In the genomic region with DNA sequence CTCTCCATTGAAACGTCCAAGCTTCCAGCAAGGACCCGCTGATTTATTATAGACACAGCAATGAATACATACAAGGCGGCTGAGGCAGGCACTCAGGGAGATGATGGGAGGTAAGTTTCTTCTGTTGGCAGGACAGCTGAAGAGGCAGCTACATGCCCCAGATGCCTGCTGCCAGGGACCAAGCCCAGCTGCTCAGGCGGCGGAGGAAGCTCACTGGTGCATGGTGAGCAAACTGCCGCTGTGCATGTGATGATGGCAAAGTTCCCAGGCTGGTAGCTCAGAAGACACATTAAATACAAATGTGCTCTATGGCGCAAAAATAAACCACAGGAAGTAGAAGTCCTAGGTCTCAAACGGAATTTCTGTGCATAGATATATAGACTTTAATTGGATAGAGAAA, we compare ENCODE assay signal across 10 cellular contexts. TPM values are rescaled to one million over a fixed set of nuclear protein-coding genes. Genes with fewer than 3 reads are reported as not detected.
A peak's percentile ranks its signal among the peaks of the same experiment; 100 is the strongest.
DNase-seq lines count a peak whose midpoint lies in the region; ATAC-seq and TF ChIP-seq lines count a peak whose summit lies in the region.
"Had no signal": no experiment of that assay in that cellular context is flagged by ENCODE, and none has a peak within 500 bp of the region (broad histone marks: within the 10 kb centered on the region; RNA-seq: fewer than 3 reads in every experiment).

No MANE protein-coding gene starts in this region.

- H3K27ac ChIP-seq in CD8-positive, alpha-beta T cell (ENCODE audit: low read depth, low read length), result no peak overlapping the region

- peak; percentile 31 for ATAC-seq in CD8-positive, alpha-beta T cell
- ATAC-seq in HG02973 (IDR thresholded peaks at IDR 0.05; ENCODE audit: unreplicated experiment), result no peak

- H3K27me3 ChIP-seq in CD8-positive, alpha-beta T cell (ENCODE audit: insufficient read depth, low read length), result no peaks in the 10 kb centered on the region

- H3K4me3 Mint-ChIP-seq in CD8-positive, alpha-beta T cell, result peak overlapping the region; percentile 50
- no peak overlapping the region for H3K4me3 Mint-ChIP-seq in activated CD4-positive, alpha-beta T cell treated with anti-CD3 and anti-CD28 coated beads, Interleukin-2, amount 10 ng/mL, durations not matched to agents 24 days and 14 days
- H3K4me3 Mint-ChIP-seq: activated CD4-positive, alpha-beta memory T cell treated with anti-CD3 and anti-CD28 coated beads for 36 hours; neural crest cell had no signal

- peaks cover 15% of the 10 kb centered on the region for H3K4me1 ChIP-seq in CD8-positive, alpha-beta T cell (ENCODE audit: insufficient read depth, low read length)

- H3K9me3 ChIP-seq in CD8-positive, alpha-beta T cell (ENCODE audit: low read length), result no peaks in the 10 kb centered on the region

- intact Hi-C loops in CD8-positive, alpha-beta T cell (cut with DNase I, micrococcal nuclease), result no loop called here
- intact Hi-C loops in activated CD4-positive, alpha-beta T cell treated with anti-CD3 and anti-CD28 coated beads, Interleukin-2, amount 10 ng/mL, durations not matched to agents 24 days and 14 days (cut with micrococcal nuclease), result no loop called here

- no peaks in the 10 kb centered on the region for H3K36me3 ChIP-seq in CD8-positive, alpha-beta T cell (ENCODE audit: insufficient read depth, low read length)

- CTCF ChIA-PET in CD8-positive, alpha-beta T cell (lab: Charles Lee), result interaction anchor here (0.9 kb wide), 1 partner anchor 290 kb away, joined by 3 read pairs; no protein-coding TSS in a partner anchor

- H3K27me3 Mint-ChIP-seq in CD8-positive, alpha-beta T cell (ENCODE audit: low read depth), result peaks cover 6% of the 10 kb centered on the region
- peaks cover 24% of the 10 kb centered on the region for H3K27me3 Mint-ChIP-seq in activated CD4-positive, alpha-beta T cell treated with anti-CD3 and anti-CD28 coated beads, Interleukin-2, amount 10 ng/mL, durations not matched to agents 24 days and 14 days

- H3K4me3 ChIP-seq in CD8-positive, alpha-beta T cell (ENCODE audit: low read depth, low read length), result no peak overlapping the region

- no peak for TF ChIP-seq CTCF in CD8-positive, alpha-beta T cell (IDR thresholded peaks at IDR 0.05)

- peaks cover 21% of the 10 kb centered on the region for H3K4me1 Mint-ChIP-seq in CD8-positive, alpha-beta T cell (ENCODE audit: low read depth)
- H3K4me1 Mint-ChIP-seq in activated CD4-positive, alpha-beta T cell treated with anti-CD3 and anti-CD28 coated beads, Interleukin-2, amount 10 ng/mL, durations not matched to agents 24 days and 14 days, result peaks cover 2% of the 10 kb centered on the region

- in situ Hi-C loops in SK-MEL-5 (cut with HindIII; ENCODE audit: low pct_unique_long_range_greater_than_20kb, low sequenced_read_pairs), result no loop called here

- POLR2A ChIA-PET in CD8-positive, alpha-beta T cell (lab: Charles Lee), result interaction anchor here (0.6 kb wide), 1 partner anchor 121 kb away, joined by 3 read pairs; no protein-coding TSS in a partner anchor

- no peaks in the 10 kb centered on the region for H3K9me3 Mint-ChIP-seq in CD8-positive, alpha-beta T cell
- H3K9me3 Mint-ChIP-seq in activated CD4-positive, alpha-beta T cell treated with anti-CD3 and anti-CD28 coated beads, Interleukin-2, amount 10 ng/mL, durations not matched to agents 24 days and 14 days, result no peaks in the 10 kb centered on the region
- H3K9me3 Mint-ChIP-seq: activated CD4-positive, alpha-beta memory T cell treated with anti-CD3 and anti-CD28 coated beads for 36 hours had no signal

- H3K36me3 Mint-ChIP-seq in CD8-positive, alpha-beta T cell, result no peaks in the 10 kb centered on the region
- no peaks in the 10 kb centered on the region for H3K36me3 Mint-ChIP-seq in activated CD4-positive, alpha-beta T cell treated with anti-CD3 and anti-CD28 coated beads, Interleukin-2, amount 10 ng/mL, durations not matched to agents 24 days and 14 days (ENCODE audit: low read depth)
- H3K36me3 Mint-ChIP-seq: activated CD4-positive, alpha-beta memory T cell treated with anti-CD3 and anti-CD28 coated beads for 36 hours had no signal

- H3K27ac Mint-ChIP-seq in CD8-positive, alpha-beta T cell, result peak overlapping the region; percentile 34
- no peak overlapping the region for H3K27ac Mint-ChIP-seq in activated CD4-positive, alpha-beta T cell treated with anti-CD3 and anti-CD28 coated beads, Interleukin-2, amount 10 ng/mL, durations not matched to agents 24 days and 14 days
- H3K27ac Mint-ChIP-seq: activated CD4-positive, alpha-beta memory T cell treated with anti-CD3 and anti-CD28 coated beads for 36 hours had no signal

- peak in 2 of 7 experiments; percentile 32 to 55 for DNase-seq in CD8-positive, alpha-beta T cell
- DNase-seq in H4 (ENCODE audit: low spot score) (peak; percentile 43), SK-MEL-5 (ENCODE audit: low read depth, low spot score) (peak; percentile 34), medulla oblongata (ENCODE audit: extremely low spot score) (peak; percentile 78), T-helper 9 cell (no peak), HCEC 1CT (no peak)
- no peak for DNase-seq in activated CD4-positive, alpha-beta T cell treated with anti-CD3 and anti-CD28 coated beads, Interleukin-2, amount 10 ng/mL, durations not matched to agents 24 days and 14 days
- DNase-seq: activated CD4-positive, alpha-beta memory T cell treated with anti-CD3 and anti-CD28 coated beads for 36 hours had no signal

RNA-seq across cellular contexts. Expression of gene DNTT, which starts 2.3 kb away (rescaled TPM):
- not detected for total RNA-seq in CD8-positive, alpha-beta T cell
- total RNA-seq in H4 (2014; rRNA removed; shearing (Covaris generic)), result not detected in 2 replicates
- not detected in 2 replicates for total RNA-seq in SK-MEL-5 (2014; rRNA removed; shearing (Covaris generic))
- polyA plus RNA-seq in SK-MEL-5 (2015; cell fraction: cytosol; rRNA removed), result not detected in 2 replicates
- not detected in 2 replicates for polyA plus RNA-seq in SK-MEL-5 (2015; cell fraction: nucleus; rRNA removed)
- not detected in 2 replicates for total RNA-seq in activated CD4-positive, alpha-beta T cell treated with anti-CD3 and anti-CD28 coated beads, Interleukin-2, amount 10 ng/mL, durations not matched to agents 24 days and 14 days
- total RNA-seq: activated CD4-positive, alpha-beta memory T cell treated with anti-CD3 and anti-CD28 coated beads for 36 hours; neural crest cell had no signal

RNA-seq across cellular contexts. Expression of gene BLNK, which starts 35.1 kb away (rescaled TPM):
- under 1 TPM; 0.19 to 0.44 TPM for total RNA-seq in CD8-positive, alpha-beta T cell
- 0.10 TPM in 1 of 2 replicates, not detected in the other for total RNA-seq in H4 (2014; rRNA removed; shearing (Covaris generic))
- total RNA-seq in SK-MEL-5 (2014; rRNA removed; shearing (Covaris generic)), result not detected in 2 replicates
- not detected in 2 replicates for polyA plus RNA-seq in SK-MEL-5 (2015; cell fraction: cytosol; rRNA removed)
- polyA plus RNA-seq in SK-MEL-5 (2015; cell fraction: nucleus; rRNA removed), result not detected in 2 replicates
- not detected in 2 replicates for total RNA-seq in activated CD4-positive, alpha-beta T cell treated with anti-CD3 and anti-CD28 coated beads, Interleukin-2, amount 10 ng/mL, durations not matched to agents 24 days and 14 days
- total RNA-seq: activated CD4-positive, alpha-beta memory T cell treated with anti-CD3 and anti-CD28 coated beads for 36 hours; neural crest cell had no signal

RNA-seq across cellular contexts. Expression of gene OPALIN, which starts 52.3 kb away (rescaled TPM):
- not detected for total RNA-seq in CD8-positive, alpha-beta T cell
- total RNA-seq in H4 (2014; rRNA removed; shearing (Covaris generic)), result not detected in 2 replicates
- total RNA-seq in SK-MEL-5 (2014; rRNA removed; shearing (Covaris generic)), result not detected in 2 replicates
- not detected in 2 replicates for polyA plus RNA-seq in SK-MEL-5 (2015; cell fraction: cytosol; rRNA removed)
- not detected in 2 replicates for polyA plus RNA-seq in SK-MEL-5 (2015; cell fraction: nucleus; rRNA removed)
- not detected in 2 replicates for total RNA-seq in activated CD4-positive, alpha-beta T cell treated with anti-CD3 and anti-CD28 coated beads, Interleukin-2, amount 10 ng/mL, durations not matched to agents 24 days and 14 days
- total RNA-seq: activated CD4-positive, alpha-beta memory T cell treated with anti-CD3 and anti-CD28 coated beads for 36 hours; neural crest cell had no signal

Comparison
In these comparisons a context has a peak if more than half of its experiments do, and no peak if none do; other contexts are left out.
1. DNase-seq: peak in H4 (single experiment), SK-MEL-5 (single experiment) and medulla oblongata (single experiment); none in activated CD4-positive, alpha-beta T cell treated with anti-CD3 and anti-CD28 coated beads, Interleukin-2, amount 10 ng/mL, durations not matched to agents 24 days and 14 days (single experiment), T-helper 9 cell (single experiment) and HCEC 1CT (single experiment).